Comparison of ENCODE assay signal across 8 cellular contexts in genomic region chr1:23019094-23019850, GRCh38. TPM values are rescaled to one million over a fixed set of nuclear protein-coding genes. Genes with fewer than 3 reads are reported as not detected.
A peak's percentile ranks its signal among the peaks of the same experiment; 100 is the strongest.
DNase-seq lines count a peak whose midpoint lies in the region; ATAC-seq, FAIRE-seq and TF ChIP-seq lines count a peak whose summit lies in the region.

TSS of gene KDM1A (plus strand) at chr1:23019468. CDS start at chr1:23019597, 129 bp downstream.

- FAIRE-seq in pancreas (lab: Jason Lieb, UNC) = peak; percentile 17

- no peaks in the 10 kb centered on the region for H3K36me3 ChIP-seq in pancreas
- H3K36me3 ChIP-seq in tibial artery = no peaks in the 10 kb centered on the region

- H3K4me3 ChIP-seq in pancreas (peak within 1 kb of the TSS; percentile 83 to 94 (median 88)), tibial artery (peak within 1 kb of the TSS; percentile 78 to 98)

- H3K27me3 ChIP-seq in pancreas (no peaks in the 10 kb centered on the region), tibial artery (no peaks in the 10 kb centered on the region)

- TF ChIP-seq CTCF in GM12872 (IDR thresholded peaks at IDR 0.05; ENCODE audit: insufficient read depth, low read depth, low read length) = peak; percentile 43; the same call in 1 of the 3 replicates
- TF ChIP-seq CTCF in pancreas (IDR thresholded peaks at IDR 0.05) = no peak
- TF ChIP-seq CTCF in tibial artery (IDR thresholded peaks at IDR 0.05) = no peak

- DNase-seq in NCI-H1105 treated with DMSO at 0.1 percent for 48 hours (lab: John Stamatoyannopoulos, UW) (peak; percentile 97), SW 1271 (lab: John Stamatoyannopoulos, UW) (peak; percentile 88 to 93), Right ventricle myocardium inferior (ENCODE audit: missing footprints) (peak; percentile 98), pancreas (peak; percentile 96 to 99 (median 97)), tibial artery (peak; percentile 97 to 98)
- DNase-seq in activated naive CD8-positive, alpha-beta T cell treated with anti-CD3 and anti-CD28 coated beads, Interleukin-2, amount 50 U/mL, for 16 hours (ENCODE audit: low read depth, low spot score) = peak; percentile 91

- intact Hi-C loops in Right ventricle myocardium inferior (cut with DNase I) (no loop called here), pancreas (cut with DNase I) (no loop called here), tibial artery (cut with DNase I; ENCODE audit: low total_unique reads) (loop anchor here (5.0 kb wide), 1 partner anchor 148 kb away; the partner anchor contains the start of gene LUZP1)

- 0 to 1% methylated on average over 78 to 84 of the region's 84 CpGs for WGBS in pancreas, 2 donors

- H3K9me3 ChIP-seq in pancreas = no peaks in the 10 kb centered on the region
- H3K9me3 ChIP-seq in tibial artery = peaks cover 0 to 2% (median 0%) of the 10 kb centered on the region in 3 donors

- H3K27ac ChIP-seq in pancreas = peak within 1 kb of the TSS; percentile 75 to 89 (median 86)
- H3K27ac ChIP-seq in tibial artery = peak within 1 kb of the TSS; percentile 83 to 87

- ATAC-seq in HG02642 (IDR thresholded peaks at IDR 0.05; ENCODE audit: poor library complexity, unreplicated experiment) (peak; percentile 92), Right ventricle myocardium inferior (peak; percentile 99), pancreas (peak; percentile 95 to 99 (median 98))

- H3K4me1 ChIP-seq in pancreas (peaks cover 0 to 6% (median 0%) of the 10 kb centered on the region in 3 donors), tibial artery (peaks cover 0 to 16% (median 8%) of the 10 kb centered on the region in 4 donors)

RNA-seq across cellular contexts. Expression of gene KDM1A, which starts in this region (rescaled TPM):
- total RNA-seq in Right ventricle myocardium inferior = 31.7 TPM
- 10 to 100 TPM; 20.6 to 31.9 (median 22.9) TPM for total RNA-seq in pancreas
- 10 to 100 TPM; 13.7 to 30.0 TPM for polyA plus RNA-seq in pancreas

Comparison
In these comparisons a context has a peak if more than half of its experiments do, and no peak if none do; other contexts are left out.
1. Peak in every context shown above with its lines: DNase-seq, ATAC-seq, H3K4me3 ChIP-seq and H3K27ac ChIP-seq.